In genomic region chr1:44531785-44532566, GRCh38 we compare ENCODE assay signal across 10 cellular contexts.
A peak's percentile ranks its signal among the peaks of the same experiment; 100 is the strongest.
DNase-seq lines count a peak whose midpoint lies in the region; ATAC-seq, FAIRE-seq and TF ChIP-seq lines count a peak whose summit lies in the region.
"Had no signal": no experiment of that assay in that cellular context is flagged by ENCODE, and none has a peak within 500 bp of the region (broad histone marks: within the 10 kb centered on the region; RNA-seq: fewer than 3 reads in every experiment).

No MANE protein-coding gene starts in this region.

- H3K79me2 ChIP-seq in Loucy (ENCODE audit: insufficient read depth, low read length): peaks cover 12% of the 10 kb centered on the region; the same call in 1 of the 2 replicates

- peak overlapping the region in 1 of 2 donors; percentile 74 for H3K27ac Mint-ChIP-seq in stimulated activated naive CD8-positive, alpha-beta T cell treated with anti-CD3 and anti-CD28 coated beads, Interleukin-15, amount 100 ng/mL, for 72 hours

- H3K4me1 Mint-ChIP-seq in stimulated activated naive CD8-positive, alpha-beta T cell treated with anti-CD3 and anti-CD28 coated beads, Interleukin-15, amount 100 ng/mL, for 72 hours: peaks cover 12% of the 10 kb centered on the region

- peaks cover 16% of the 10 kb centered on the region for H3K4me1 ChIP-seq in Loucy (ENCODE audit: insufficient read depth, low read length, poor library complexity, severe bottlenecking)

- no peak overlapping the region for H3K4me3 Mint-ChIP-seq in stimulated activated naive CD8-positive, alpha-beta T cell treated with anti-CD3 and anti-CD28 coated beads, Interleukin-15, amount 100 ng/mL, for 72 hours

- H3F3A ChIP-seq in Loucy (ENCODE audit: low read depth): no peaks in the 10 kb centered on the region

- no peaks in the 10 kb centered on the region for H4K20me1 ChIP-seq in Loucy (ENCODE audit: insufficient read depth, low read length, poor library complexity, severe bottlenecking)

- H3K4me2 ChIP-seq in Loucy (ENCODE audit: low read depth, low read length, poor library complexity, severe bottlenecking): peak overlapping the region; percentile 8

- TF ChIP-seq CTCF in Loucy (conservative IDR thresholded peaks at IDR 0.05; ENCODE audit: low read length): no peak
- TF ChIP-seq CTCF in choroid plexus epithelial cell (conservative IDR thresholded peaks at IDR 0.05; ENCODE audit: low read depth, low read length): no peak

- H3K9me3 ChIP-seq in Loucy (ENCODE audit: insufficient read depth, low read depth, low read length): no peaks in the 10 kb centered on the region

- H3K36me3 ChIP-seq in Loucy (ENCODE audit: insufficient read depth, low read length): peaks cover 4% of the 10 kb centered on the region; the same call in 1 of the 2 replicates

- H3K9me3 Mint-ChIP-seq in stimulated activated naive CD8-positive, alpha-beta T cell treated with anti-CD3 and anti-CD28 coated beads, Interleukin-15, amount 100 ng/mL, for 72 hours: no peaks in the 10 kb centered on the region

- peaks cover 12% of the 10 kb centered on the region for H3K27me3 Mint-ChIP-seq in stimulated activated naive CD8-positive, alpha-beta T cell treated with anti-CD3 and anti-CD28 coated beads, Interleukin-15, amount 100 ng/mL, for 72 hours

- H3K27me3 ChIP-seq in Loucy (ENCODE audit: insufficient read depth, low read length, poor library complexity, severe bottlenecking): no peaks in the 10 kb centered on the region

- no peak overlapping the region for H3K9ac ChIP-seq in Loucy (ENCODE audit: low read depth, low read length, poor library complexity, severe bottlenecking)

- no peak overlapping the region for H3K4me3 ChIP-seq in Loucy (ENCODE audit: low read length, poor library complexity, severe bottlenecking)
- no peak overlapping the region for H3K4me3 ChIP-seq in choroid plexus epithelial cell (ENCODE audit: low read depth, low read length)

- no peak overlapping the region for H2AFZ ChIP-seq in Loucy (ENCODE audit: low read length)

- ATAC-seq in stimulated activated naive CD8-positive, alpha-beta T cell treated with anti-CD3 and anti-CD28 coated beads, Interleukin-15, amount 100 ng/mL, for 72 hours: peak; percentile 58
- ATAC-seq in stimulated activated naive CD8-positive, alpha-beta T cell treated with anti-CD3 and anti-CD28 coated beads, Interleukin-15, Interleukin-2, amounts not matched to agents 100 U/mL and 50 U/mL, for 24 hours: no peak

- peak; percentile 48 for FAIRE-seq in urothelium cell line (lab: Jason Lieb, UNC)

- no peaks in the 10 kb centered on the region for H3K9me2 ChIP-seq in Loucy (replicated peaks; ENCODE audit: low read depth, low read length)

- DNase-seq in stimulated activated naive CD8-positive, alpha-beta T cell treated with anti-CD3 and anti-CD28 coated beads, Interleukin-15, amount 100 ng/mL, for 72 hours: no peak
- DNase-seq in stimulated activated naive CD8-positive, alpha-beta T cell treated with anti-CD3 and anti-CD28 coated beads, Interleukin-15, Interleukin-2, amounts not matched to agents 100 U/mL and 50 U/mL, for 24 hours: no peak
- DNase-seq in choroid plexus epithelial cell (ENCODE audit: low read depth) (peak; percentile 38), urothelium cell line (ENCODE audit: low spot score) (peak; percentile 79), NCI-H345 (lab: John Stamatoyannopoulos, UW) (no peak), hypothalamus (lab: John Stamatoyannopoulos, UW) (no peak)
- DNase-seq in activated CD8-positive, alpha-beta memory T cell treated with anti-CD3 and anti-CD28 coated beads for 24 hours: no peak
- DNase-seq: DMS79 treated with DMSO at 0.1 percent for 48 hours, NCI-H524 treated with DMSO at 0.1 percent for 48 hours had no signal

Comparison
In these comparisons a context has a peak if more than half of its experiments do, and no peak if none do; other contexts are left out.
1. DNase-seq: peak in choroid plexus epithelial cell (single experiment) and urothelium cell line (single experiment); none in stimulated activated naive CD8-positive, alpha-beta T cell treated with anti-CD3 and anti-CD28 coated beads, Interleukin-15, amount 100 ng/mL, for 72 hours (0 of 2), stimulated activated naive CD8-positive, alpha-beta T cell treated with anti-CD3 and anti-CD28 coated beads, Interleukin-15, Interleukin-2, amounts not matched to agents 100 U/mL and 50 U/mL, for 24 hours (single experiment), NCI-H345 (single experiment), activated CD8-positive, alpha-beta memory T cell treated with anti-CD3 and anti-CD28 coated beads for 24 hours (single experiment) and hypothalamus (0 of 51).